Comparison of ENCODE assay signal across 3 cellular contexts in genomic region chr20:43165611-43166010, GRCh38.
TF ChIP-seq lines count a peak whose summit lies in the region.

No MANE protein-coding gene starts in this region.

TF ChIP-seq in A549, 52 proteins besides CTCF, POLR2A, EP300 and RAD21 (continued from another document):
- no peak for TF ChIP-seq PHF8 (IDR thresholded peaks at IDR 0.05; ENCODE audit: borderline replicate concordance, low read depth)

TF ChIP-seq in HEK293, 187 proteins besides CTCF, POLR2A, EP300 and RAD21 (continued from another document):
- TF ChIP-seq ATF2 (tag by site-specific recombination; IDR thresholded peaks at IDR 0.05; ENCODE audit: low read depth): peak; percentile 69

TF ChIP-seq in K562, 482 proteins besides CTCF, POLR2A, EP300 and RAD21 (continued from another document):
- no peak for TF ChIP-seq TRIM25 (IDR thresholded peaks at IDR 0.05; ENCODE audit: borderline replicate concordance)
